28 cellular contexts compared by ENCODE assay signal in the genomic region with DNA sequence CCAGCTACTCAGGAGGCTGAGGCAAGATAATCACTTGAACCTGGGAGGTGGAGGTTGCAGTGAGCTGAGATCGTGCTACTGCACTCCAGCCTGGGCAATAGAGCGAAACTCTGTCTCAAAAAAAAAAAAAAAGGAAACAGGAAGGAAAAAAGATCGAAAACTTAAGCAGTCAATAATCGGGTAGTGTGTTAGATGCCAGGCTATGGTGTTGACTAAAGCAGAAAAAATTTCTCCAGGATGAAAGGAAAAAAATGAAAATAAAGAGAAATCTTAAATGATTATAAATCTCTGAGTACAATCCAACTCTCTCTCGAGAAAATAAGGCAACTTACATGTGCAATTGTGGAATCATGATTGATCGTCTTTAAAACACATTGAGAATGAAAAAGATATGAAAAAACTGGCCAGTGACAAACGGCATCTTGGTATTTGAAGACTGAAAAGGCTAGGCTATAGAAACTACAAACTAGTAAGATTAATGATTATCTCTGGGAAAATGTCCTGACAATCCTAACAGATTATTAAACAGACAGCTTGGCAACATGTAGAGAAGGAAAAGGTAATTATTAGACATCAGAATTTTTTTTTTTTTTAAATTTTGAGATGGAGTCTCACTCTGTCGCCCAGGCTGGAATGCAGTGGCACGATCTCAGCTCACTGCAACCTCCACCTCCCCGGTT.
"Had no signal": no experiment of that assay in that cellular context is flagged by ENCODE, and none has a peak within 500 bp of the region (broad histone marks: within the 10 kb centered on the region; RNA-seq: fewer than 3 reads in every experiment).

No MANE protein-coding gene starts in this region.

- H3K27me3 ChIP-seq: SJSA1 had no signal

- H3K4me3 ChIP-seq: adrenal gland, K562, SJSA1 had no signal

- ATAC-seq: activated CD4-positive, CD25-positive, alpha-beta regulatory T cell treated with anti-CD3 and anti-CD28 coated beads, Interleukin-2, amount 50 U/mL, for 24 hours; activated CD8-positive, alpha-beta T cell treated with anti-CD3 and anti-CD28 coated beads for 36 hours; activated T-cell treated with anti-CD3 and anti-CD28 coated beads, Interleukin-2, amount 50 U/mL, for 72 hours; K562; Panc1; SK-N-SH treated with all-trans-retinoic acid at 6 μM for 48 hours had no signal

- DNase-seq: activated CD4-positive, alpha-beta T cell treated with anti-CD3 and anti-CD28 coated beads for 4 hours; activated CD8-positive, alpha-beta memory T cell treated with anti-CD3 and anti-CD28 coated beads, Interleukin-2, amount 50 U/mL, for 4 hours; activated CD8-positive, alpha-beta T cell treated with anti-CD3 and anti-CD28 coated beads for 36 hours; activated gamma-delta T cell treated with Interleukin-2 at 50 U/mL for 16 hours; activated naive CD4-positive, alpha-beta T cell treated with anti-CD3 and anti-CD28 coated beads, Interleukin-2, amount 10 ng/mL, durations not matched to agents 7 days and 5 days; activated naive CD8-positive, alpha-beta T cell treated with anti-CD3 and anti-CD28 coated beads, Interleukin-2, amount 10 ng/mL, durations not matched to agents 7 days and 5 days; activated T-cell treated with anti-CD3 and anti-CD28 coated beads, Interleukin-2, amount 50 U/mL, for 72 hours; adrenal gland; anterior cingulate cortex; Kasumi-1; NCI-H1417; NCI-H1930; NCI-H2171; NCI-H2227 treated with DMSO at 0.1 percent for 48 hours; NCI-H446 treated with DMSO at 0.1 percent for 48 hours; NCI-H524 treated with DMSO at 0.1 percent for 48 hours; NCI-H774; OCI-M1; Right ventricle myocardium superior; SW 1271 had no signal

- H3K36me3 Mint-ChIP-seq: activated naive CD4-positive, alpha-beta T cell treated with anti-CD3 and anti-CD28 coated beads, Interleukin-2, amount 10 ng/mL, durations not matched to agents 7 days and 5 days; activated naive CD8-positive, alpha-beta T cell treated with anti-CD3 and anti-CD28 coated beads, Interleukin-2, amount 10 ng/mL, durations not matched to agents 7 days and 5 days had no signal

- H3K4me1 ChIP-seq: adrenal gland had no signal

- H3K9me3 Mint-ChIP-seq: activated CD8-positive, alpha-beta T cell treated with anti-CD3 and anti-CD28 coated beads for 36 hours; activated naive CD4-positive, alpha-beta T cell treated with anti-CD3 and anti-CD28 coated beads, Interleukin-2, amount 10 ng/mL, durations not matched to agents 7 days and 5 days; activated naive CD8-positive, alpha-beta T cell treated with anti-CD3 and anti-CD28 coated beads, Interleukin-2, amount 10 ng/mL, durations not matched to agents 7 days and 5 days; activated T-cell treated with anti-CD3 and anti-CD28 coated beads, Interleukin-2, amount 50 U/mL, for 72 hours; activated T-helper 2 cell treated with anti-CD3 and anti-CD28 coated beads, Interferon-gamma antibody, Interleukin-2, Interleukin-4, amounts not matched to agents 10 μg/mL and 5 μg/mL and 100 μg/mL, durations not matched to agents 14 hours and 24 hours and 36 hours; T-helper 1 cell treated with Interleukin-12 subunit alpha and Interleukin-12 subunit beta and Interleukin-4 antibody, amounts not matched to agents 30 μg/mL and 1 μg/mL, for 36 hours had no signal

- H3K4me1 Mint-ChIP-seq: activated naive CD4-positive, alpha-beta T cell treated with anti-CD3 and anti-CD28 coated beads, Interleukin-2, amount 10 ng/mL, durations not matched to agents 7 days and 5 days; activated naive CD8-positive, alpha-beta T cell treated with anti-CD3 and anti-CD28 coated beads, Interleukin-2, amount 10 ng/mL, durations not matched to agents 7 days and 5 days had no signal

- H3K4me3 Mint-ChIP-seq: activated CD8-positive, alpha-beta T cell treated with anti-CD3 and anti-CD28 coated beads for 36 hours; activated naive CD4-positive, alpha-beta T cell treated with anti-CD3 and anti-CD28 coated beads, Interleukin-2, amount 10 ng/mL, durations not matched to agents 7 days and 5 days; activated naive CD8-positive, alpha-beta T cell treated with anti-CD3 and anti-CD28 coated beads, Interleukin-2, amount 10 ng/mL, durations not matched to agents 7 days and 5 days; activated T-cell treated with anti-CD3 and anti-CD28 coated beads, Interleukin-2, amount 50 U/mL, for 72 hours; T-helper 1 cell treated with Interleukin-12 subunit alpha and Interleukin-12 subunit beta and Interleukin-4 antibody, amounts not matched to agents 30 μg/mL and 1 μg/mL, for 36 hours had no signal

- H3K27ac ChIP-seq: adrenal gland, RWPE1, SJSA1 had no signal

- H3K27ac Mint-ChIP-seq: activated CD8-positive, alpha-beta T cell treated with anti-CD3 and anti-CD28 coated beads for 36 hours; activated naive CD4-positive, alpha-beta T cell treated with anti-CD3 and anti-CD28 coated beads, Interleukin-2, amount 10 ng/mL, durations not matched to agents 7 days and 5 days; activated naive CD8-positive, alpha-beta T cell treated with anti-CD3 and anti-CD28 coated beads, Interleukin-2, amount 10 ng/mL, durations not matched to agents 7 days and 5 days; activated T-cell treated with anti-CD3 and anti-CD28 coated beads, Interleukin-2, amount 50 U/mL, for 72 hours; activated T-helper 2 cell treated with anti-CD3 and anti-CD28 coated beads, Interferon-gamma antibody, Interleukin-2, Interleukin-4, amounts not matched to agents 10 μg/mL and 5 μg/mL and 100 μg/mL, durations not matched to agents 14 hours and 24 hours and 36 hours; T-helper 1 cell treated with Interleukin-12 subunit alpha and Interleukin-12 subunit beta and Interleukin-4 antibody, amounts not matched to agents 30 μg/mL and 1 μg/mL, for 36 hours had no signal

- H3K36me3 ChIP-seq: adrenal gland, SJSA1 had no signal

- H3K9me3 ChIP-seq: adrenal gland, SJSA1 had no signal
